8 cellular contexts compared by ENCODE assay signal in the genomic region with DNA sequence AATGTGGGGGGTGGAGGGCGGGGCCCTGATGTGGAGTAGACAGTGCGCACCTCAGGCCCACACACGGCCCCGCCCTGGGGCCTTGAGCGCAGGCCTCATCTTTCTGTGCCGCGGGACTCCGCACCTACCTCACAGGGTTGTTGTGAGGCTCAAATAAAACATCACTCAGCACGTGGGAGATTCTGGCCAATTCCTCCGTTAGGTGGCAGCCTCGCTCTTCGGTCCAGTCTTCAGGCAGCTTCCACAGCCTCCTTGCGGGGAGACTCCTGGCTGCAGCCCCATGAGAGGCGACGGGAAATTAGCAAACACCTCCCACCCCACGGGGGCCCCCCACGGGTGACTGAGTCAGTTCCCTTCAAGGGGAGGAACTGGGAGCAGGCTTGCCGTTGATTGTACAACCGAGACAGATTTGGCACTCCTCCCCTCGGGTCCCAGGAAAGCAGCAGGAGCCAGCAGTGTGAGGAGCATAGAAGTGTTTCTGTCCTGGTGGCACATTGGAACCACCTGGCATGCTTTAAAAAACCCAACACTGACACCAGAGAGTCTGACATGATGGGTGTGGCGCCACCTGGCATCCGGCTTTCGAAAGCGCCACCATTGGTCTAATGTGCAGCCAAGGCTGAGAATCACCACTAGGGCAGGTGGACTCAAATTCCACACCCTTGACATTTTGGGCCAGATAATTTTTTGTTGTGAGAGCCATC. TPM values are rescaled to one million over a fixed set of nuclear protein-coding genes. Genes with fewer than 3 reads are reported as not detected.
DNase-seq lines count a peak whose midpoint lies in the region; ATAC-seq and TF ChIP-seq lines count a peak whose summit lies in the region.

No MANE protein-coding gene starts in this region.

- no peaks in the 10 kb centered on the region for H3K27me3 ChIP-seq in WERI-Rb-1 (ENCODE audit: insufficient read depth, low read depth, severe bottlenecking)

- 28 to 55% methylated on average over 17 to 24 of the region's 24 CpGs for WGBS in lower leg skin, 2 donors

- TF ChIP-seq CTCF in WERI-Rb-1 (IDR thresholded peaks at IDR 0.05; ENCODE audit: low read depth, low read length), result peak; percentile 77
- no peak for TF ChIP-seq CTCF in lower leg skin (IDR thresholded peaks at IDR 0.05)

- TF ChIP-seq POLR2A in lower leg skin (IDR thresholded peaks at IDR 0.05), result no peak

- no peaks in the 10 kb centered on the region for H3K36me3 ChIP-seq in WERI-Rb-1

- peak overlapping the region; percentile 5; the same call in 1 of the 2 replicates for H3K4me3 ChIP-seq in WERI-Rb-1 (ENCODE audit: low read depth, low read length)
- H3K4me3 ChIP-seq in lower leg skin (ENCODE audit: low read depth, poor library complexity, severe bottlenecking), result no peak overlapping the region

- H3K9me3 ChIP-seq in WERI-Rb-1 (ENCODE audit: severe bottlenecking), result no peaks in the 10 kb centered on the region

- intact Hi-C loops in Right ventricle myocardium superior (cut with DNase I), result no loop called here
- intact Hi-C loops in lower leg skin (cut with DNase I; ENCODE audit: low total_unique reads), result no loop called here

- ATAC-seq in Right ventricle myocardium superior (ENCODE audit: poor library complexity), result peak; percentile 76

- DNase-seq in EH (ENCODE audit: low read depth), result peak; percentile 71
- DNase-seq in NCI-H1436 treated with DMSO at 0.1 percent for 48 hours (lab: John Stamatoyannopoulos, UW), result peak; percentile 51
- DNase-seq in WERI-Rb-1, result peak; percentile 70
- peak; percentile 55 for DNase-seq in Right ventricle myocardium superior
- DNase-seq in retina, result peak; percentile 81
- DNase-seq in foreskin melanocyte, result no peak
- DNase-seq in T-helper 9 cell, result no peak
- no peak for DNase-seq in lower leg skin (ENCODE audit: low spot score in 2 of 2)

- no peak overlapping the region for H3K27ac ChIP-seq in WERI-Rb-1

RNA-seq across cellular contexts. Expression of gene MRM1, which starts 7.6 kb away (rescaled TPM):
- total RNA-seq in Right ventricle myocardium superior (8.3 TPM), lower leg skin (1 to 10 TPM; 5.1 to 8.9 (median 5.9) TPM)

RNA-seq across cellular contexts. Expression of gene DHRS11, which starts 17.3 kb away (rescaled TPM):
- total RNA-seq in Right ventricle myocardium superior (13.9 TPM), lower leg skin (10 to 100 TPM; 11.3 to 21.1 (median 14.9) TPM)

Comparison
In these comparisons a context has a peak if more than half of its experiments do, and no peak if none do; other contexts are left out.
1. DNase-seq: peak in EH (single experiment), NCI-H1436 treated with DMSO at 0.1 percent for 48 hours (single experiment), WERI-Rb-1 (single experiment), Right ventricle myocardium superior (single experiment) and retina (single experiment); none in foreskin melanocyte (single experiment), T-helper 9 cell (single experiment) and lower leg skin (0 of 2).